In genomic region chr17:68198931-68199836, GRCh38 we compare ENCODE assay signal across 8 cellular contexts. TPM values are rescaled to one million over a fixed set of nuclear protein-coding genes. Genes with fewer than 3 reads are reported as not detected.
A peak's percentile ranks its signal among the peaks of the same experiment; 100 is the strongest.
DNase-seq lines count a peak whose midpoint lies in the region; ATAC-seq and TF ChIP-seq lines count a peak whose summit lies in the region.

No MANE protein-coding gene starts in this region.

- peaks cover 45% of the 10 kb centered on the region for H3K4me1 ChIP-seq in CD4-positive, alpha-beta memory T cell (ENCODE audit: insufficient read depth, low read length)
- peaks cover 0 to 17% (median 2%) of the 10 kb centered on the region in 4 donors for H3K4me1 ChIP-seq in right lobe of liver
- no peaks in the 10 kb centered on the region for H3K4me1 ChIP-seq in aorta (ENCODE audit: control insufficient read depth in 1 of 2, insufficient read depth in 2 of 2, low read length in 2 of 2)
- H3K4me1 ChIP-seq in transverse colon: peaks cover 10 to 53% (median 48%) of the 10 kb centered on the region in 4 donors

- H3K9me3 ChIP-seq in CD4-positive, alpha-beta memory T cell (ENCODE audit: control insufficient read depth in 1 of 2, low read length in 2 of 2): no peaks in the 10 kb centered on the region
- H3K9me3 ChIP-seq in MG63 (no peaks in the 10 kb centered on the region), right lobe of liver (no peaks in the 10 kb centered on the region), aorta (ENCODE audit: control insufficient read depth, low read length) (no peaks in the 10 kb centered on the region), transverse colon (no peaks in the 10 kb centered on the region)

- POLR2A ChIA-PET in CD4-positive, alpha-beta memory T cell (lab: Charles Lee; ENCODE audit: partially characterized antibody): interaction anchor here (1.1 to 7.7 kb wide), 13 partner anchors 7 to 158 kb away, joined by 3 to 330 read pairs (median 9); partner anchors contain the start of genes AMZ2, ARSG and SLC16A6

- H3K36me3 Mint-ChIP-seq in CD4-positive, alpha-beta memory T cell: peaks cover 0 to 4% of the 10 kb centered on the region in 2 donors

- H3K27ac ChIP-seq in CD4-positive, alpha-beta memory T cell (ENCODE audit: low read depth, low read length): no peak overlapping the region
- H3K27ac ChIP-seq in right lobe of liver: no peak overlapping the region
- no peak overlapping the region for H3K27ac ChIP-seq in aorta (ENCODE audit: low read depth in 1 of 2, low read length in 2 of 2)
- H3K27ac ChIP-seq in transverse colon: no peak overlapping the region

- TF ChIP-seq CTCF in right lobe of liver (IDR thresholded peaks at IDR 0.05) (no peak), transverse colon (IDR thresholded peaks at IDR 0.05) (no peak)

- no peak for TF ChIP-seq EP300 in transverse colon (IDR thresholded peaks at IDR 0.05; ENCODE audit: low read depth)

- peaks cover 14 to 51% (median 29%) of the 10 kb centered on the region in 4 donors for H3K4me1 Mint-ChIP-seq in CD4-positive, alpha-beta memory T cell

- CTCF ChIA-PET in CD4-positive, alpha-beta memory T cell (lab: Charles Lee; ENCODE audit: partially characterized antibody): interaction anchor here (0.8 to 12.6 kb wide), 10 partner anchors 14 to 266 kb away, joined by 3 to 270 read pairs (median 5); no protein-coding TSS in a partner anchor

- TF ChIP-seq POLR2A in right lobe of liver (IDR thresholded peaks at IDR 0.05) (no peak), transverse colon (IDR thresholded peaks at IDR 0.05) (no peak)

- H3K4me3 Mint-ChIP-seq in CD4-positive, alpha-beta memory T cell: peak overlapping the region; percentile 80 to 90 (median 86)

- ATAC-seq in right lobe of liver (peak; percentile 5 to 40 (median 20)), aorta (ENCODE audit: low FRiP score) (peak; percentile 27)

- in situ Hi-C loops in transverse colon (cut with MboI; ENCODE audit: low pct_ligation_motif_present in 1 of 4, low pct_unique_long_range_greater_than_20kb in 1 of 4, low sequenced_read_pairs in 3 of 4): no loop called here

- WGBS in right lobe of liver (ENCODE audit: insufficient coverage, low coverage, low lambda C conversion rate, missing lambda C conversion rate): 0% methylated on average over 1 of the region's 101 CpGs
- 2% methylated on average over 60 to 101 of the region's 101 CpGs for WGBS in aorta, 2 donors
- WGBS in transverse colon (ENCODE audit: low coverage in 1 of 2), 2 donors: 0% methylated on average over 65 of the region's 101 CpGs; no CpG with 5 or more reads in 1 of the 2 donors

- no peaks in the 10 kb centered on the region for H3K9me3 Mint-ChIP-seq in CD4-positive, alpha-beta memory T cell

- peak; percentile 45 to 66 (median 48) for DNase-seq in CD4-positive, alpha-beta memory T cell
- DNase-seq in MG63: no peak
- peak; percentile 46 for DNase-seq in activated naive CD4-positive, alpha-beta T cell treated with anti-CD3 and anti-CD28 coated beads, Interleukin-2, amount 50 U/mL, for 16 hours
- peak in 1 of 3 donors; percentile 30 for DNase-seq in right lobe of liver
- DNase-seq in aorta: peak in 1 of 2 donors; percentile 79
- no peak for DNase-seq in transverse colon
- no peak for DNase-seq in SK-N-DZ (ENCODE audit: low spot score)
- no peak for DNase-seq in NOMO-1 (lab: John Stamatoyannopoulos, UW; ENCODE audit: unreplicated experiment in 2 of 2)

- H3K4me3 ChIP-seq in CD4-positive, alpha-beta memory T cell (ENCODE audit: low read length in 2 of 2): peak overlapping the region; percentile 74 to 91
- H3K4me3 ChIP-seq in MG63 (0 out of 2 replicates have a peak overlapping the region, but pooled peaks have one; percentile 11), right lobe of liver (no peak overlapping the region), aorta (ENCODE audit: low read length in 2 of 2) (no peak overlapping the region), transverse colon (peak overlapping the region in 2 of 4 donors; percentile 27 to 47)

- intact Hi-C loops in CD4-positive, alpha-beta memory T cell (cut with micrococcal nuclease): no loop called here
- intact Hi-C loops in right lobe of liver (cut with DNase I) (no loop called here), aorta (cut with DNase I) (no loop called here), transverse colon (cut with DNase I; ENCODE audit: low total_unique reads) (no loop called here)

- H3K36me3 ChIP-seq in CD4-positive, alpha-beta memory T cell (ENCODE audit: insufficient read depth, low read length): no peaks in the 10 kb centered on the region
- H3K36me3 ChIP-seq in MG63 (no peaks in the 10 kb centered on the region), right lobe of liver (no peaks in the 10 kb centered on the region), aorta (ENCODE audit: control insufficient read depth in 1 of 2, insufficient read depth in 2 of 2, low read length in 1 of 2) (no peaks in the 10 kb centered on the region), transverse colon (no peaks in the 10 kb centered on the region)

- H3K27ac Mint-ChIP-seq in CD4-positive, alpha-beta memory T cell: peak overlapping the region in 6 of 7 donors; percentile 19 to 94 (median 80)

- no peaks in the 10 kb centered on the region for H3K27me3 Mint-ChIP-seq in CD4-positive, alpha-beta memory T cell

- H3K27me3 ChIP-seq in CD4-positive, alpha-beta memory T cell (ENCODE audit: insufficient read depth, low read length): no peaks in the 10 kb centered on the region
- H3K27me3 ChIP-seq in MG63 (peaks cover 37% of the 10 kb centered on the region), right lobe of liver (peaks cover 4 to 18% of the 10 kb centered on the region in 2 donors), aorta (ENCODE audit: control insufficient read depth in 1 of 2, insufficient read depth in 2 of 2, low read length in 1 of 2) (no peaks in the 10 kb centered on the region), transverse colon (peaks cover 90% of the 10 kb centered on the region)

RNA-seq across cellular contexts. Expression of gene AMZ2, which starts 48.7 kb away (rescaled TPM):
- total RNA-seq in CD4-positive, alpha-beta memory T cell: 10 to 100 TPM; 66.1 to 81.2 TPM
- polyA plus RNA-seq in CD4-positive, alpha-beta memory T cell: 100 to 1,000 TPM; 114 to 161 TPM
- total RNA-seq in MG63 (2014; rRNA removed; shearing (Covaris generic); ENCODE audit: low replicate concordance): 174 and 187 TPM in 2 replicates
- total RNA-seq in right lobe of liver (10 to 100 TPM; 15.3 to 31.2 (median 18.2) TPM), aorta (10 to 100 TPM; 32.4 to 47.9 TPM), transverse colon (10 to 100 TPM in 3 of 4 donors, not detected in 1; 32.7 to 45.6 (median 32.8) TPM)
- polyA plus RNA-seq in aorta: 10 to 100 TPM; 51.5 to 75.3 TPM
- polyA plus RNA-seq in SK-N-DZ (2014; cell fraction: cytosol; rRNA removed): 122 and 134 TPM in 2 replicates
- 113 and 125 TPM in 2 replicates for polyA plus RNA-seq in SK-N-DZ (2014; cell fraction: nucleus; rRNA removed)

Comparison
In these comparisons a context has a peak if more than half of its experiments do, and no peak if none do; other contexts are left out.
1. DNase-seq: peak in CD4-positive, alpha-beta memory T cell (5 of 5) and activated naive CD4-positive, alpha-beta T cell treated with anti-CD3 and anti-CD28 coated beads, Interleukin-2, amount 50 U/mL, for 16 hours (single experiment); none in MG63 (single experiment), transverse colon (single experiment), SK-N-DZ (single experiment) and NOMO-1 (0 of 2).
2. H3K4me3 ChIP-seq: peak in CD4-positive, alpha-beta memory T cell (2 of 2) and MG63 (single experiment); none in right lobe of liver (0 of 3) and aorta (0 of 2).